ENCODE assay signal across 26 cellular contexts in the genomic region with DNA sequence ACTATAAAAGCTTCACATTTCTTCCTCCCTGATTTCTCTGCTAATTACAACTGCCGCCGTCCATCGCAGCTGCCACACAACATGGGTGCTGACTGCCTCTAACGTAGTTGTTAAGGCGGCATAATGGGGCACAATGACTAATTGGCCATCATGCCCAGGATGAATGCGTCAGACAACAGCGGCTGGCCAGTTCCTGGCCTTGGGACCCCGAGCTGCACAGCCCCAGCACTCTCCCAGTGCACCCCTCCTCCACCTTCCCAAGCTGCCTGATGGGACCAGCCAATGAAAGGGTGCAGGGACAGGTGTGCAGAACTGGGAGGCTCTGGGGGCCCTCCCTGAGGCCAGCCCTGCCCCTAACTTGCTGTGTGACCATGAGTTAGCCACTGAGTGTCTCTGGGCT.
"Had no signal": no experiment of that assay in that cellular context is flagged by ENCODE, and none has a peak within 500 bp of the region (broad histone marks: within the 10 kb centered on the region; RNA-seq: fewer than 3 reads in every experiment).

No MANE protein-coding gene starts in this region.

- H3K27me3 ChIP-seq: gastrocnemius medialis, neural progenitor cell, right atrium auricular region, sigmoid colon, thyroid gland, vagina had no signal

- H3K9me3 ChIP-seq: gastrocnemius medialis, left lung, prostate gland, right atrium auricular region, sigmoid colon, stomach, thyroid gland, vagina had no signal

- H3K27ac ChIP-seq: epithelial cell of prostate, gastrocnemius medialis, left lung, neural progenitor cell, prostate gland, right atrium auricular region, sigmoid colon, stomach, thyroid gland, vagina had no signal

- H3K4me1 ChIP-seq: gastrocnemius medialis, left lung, neural progenitor cell, prostate gland, right atrium auricular region, sigmoid colon, stomach, thyroid gland, vagina had no signal

- H3K4me2 ChIP-seq: neural progenitor cell had no signal

- H3K36me3 ChIP-seq: gastrocnemius medialis, left lung, neural progenitor cell, prostate gland, right atrium auricular region, sigmoid colon, stomach, thyroid gland, vagina had no signal

- H2AFZ ChIP-seq: neural progenitor cell had no signal

- FAIRE-seq: islet of Langerhans had no signal

- DNase-seq: effector CD8-positive, alpha-beta T cell; foreskin fibroblast; gastrocnemius medialis; head of caudate nucleus; hippocampal formation; left cardiac atrium; left lung; mesenchymal stem cell; midbrain; naive thymus-derived CD4-positive, alpha-beta T cell; nucleus accumbens; sigmoid colon; stimulated activated CD4-positive, alpha-beta T cell treated with anti-CD3 and anti-CD28 coated beads, Interleukin-2, amount 100 ng/mL, for 24 hours; stimulated activated CD4-positive, alpha-beta T cell treated with anti-CD3 and anti-CD28 coated beads, Interleukin-4, amount 100 ng/mL, for 24 hours; stimulated activated naive CD4-positive, alpha-beta T cell treated with Interleukin-2 at 50 U/mL for 16 hours; stomach; thyroid gland; trophoblast cell had no signal

- H3K4me3 ChIP-seq: gastrocnemius medialis, left lung, neural progenitor cell, prostate gland, right atrium auricular region, sigmoid colon, stomach, thyroid gland, vagina had no signal

- ATAC-seq: esophagus mucosa; gastrocnemius medialis; left cardiac atrium; left lung; naive thymus-derived CD4-positive, alpha-beta T cell; stimulated activated effector memory CD8-positive, alpha-beta T cell treated with anti-CD3 and anti-CD28 coated beads, Interleukin-12 subunit alpha, Interleukin-12 subunit beta, amount 100 ng/mL, for 72 hours had no signal

- H3K9ac ChIP-seq: neural progenitor cell had no signal
